In the genomic region with DNA sequence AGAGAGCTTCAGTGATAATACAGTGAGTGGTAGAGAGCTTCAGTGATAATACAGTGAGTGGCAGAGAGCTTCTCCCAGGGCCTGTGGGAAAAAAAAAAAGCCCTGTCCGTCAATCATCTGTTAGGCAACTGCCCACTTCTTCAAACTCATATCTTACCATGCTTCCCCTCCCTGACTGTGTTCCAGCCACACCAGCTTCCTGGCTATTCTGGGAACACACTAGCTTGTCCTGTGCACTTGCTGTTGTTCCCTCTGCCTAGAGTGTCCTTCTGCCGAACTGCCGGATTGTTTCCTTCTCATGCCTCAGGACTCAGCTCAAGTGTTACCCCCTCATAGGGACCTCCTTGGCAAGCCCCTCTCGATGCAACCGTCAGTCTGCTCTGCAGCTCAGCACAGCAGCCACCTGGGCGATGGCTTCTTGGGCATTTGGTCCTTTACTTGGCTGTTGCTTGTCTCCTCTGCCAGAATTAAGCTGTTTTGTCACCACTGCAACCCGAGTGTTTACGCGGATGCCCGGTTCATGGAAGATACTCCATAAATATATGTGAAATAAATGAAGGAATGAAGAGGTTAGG, we compare ENCODE assay signal across 1 cellular context.
TF ChIP-seq lines count a peak whose summit lies in the region.

No MANE protein-coding gene starts in this region.

TF ChIP-seq in IMR-90, 13 proteins besides CTCF, POLR2A, EP300 and RAD21 (continued from another document):
- TF ChIP-seq USF2 (IDR thresholded peaks at IDR 0.05; ENCODE audit: low read depth, low read length), result no peak
- TF ChIP-seq RCOR1 (IDR thresholded peaks at IDR 0.05; ENCODE audit: insufficient replicate concordance, low read length), result no peak
